In genomic region chr10:3790858-3791257, GRCh38 we compare ENCODE assay signal across 25 cellular contexts.
"Had no signal": no experiment of that assay in that cellular context is flagged by ENCODE, and none has a peak within 500 bp of the region (broad histone marks: within the 10 kb centered on the region; RNA-seq: fewer than 3 reads in every experiment).

No MANE protein-coding gene starts in this region.

- H3K36me3 Mint-ChIP-seq: type B pancreatic cell had no signal

- H3K9me3 ChIP-seq: mucosa of descending colon, neutrophil, pancreas, right lobe of liver, thyroid gland had no signal

- H3K27me3 ChIP-seq: esophagus squamous epithelium, neutrophil, pancreas, right lobe of liver, thyroid gland had no signal

- H3K27ac ChIP-seq: esophagus squamous epithelium, neutrophil, pancreas, right lobe of liver, thyroid gland had no signal

- H3K36me3 ChIP-seq: esophagus squamous epithelium, neutrophil, pancreas, right lobe of liver, thyroid gland had no signal

- H3K27ac Mint-ChIP-seq: dendritic cell treated with granulocyte-macrophage colony-stimulating factor and Interleukin-4, amounts not matched to agents 40 ng/mL and 50 ng/mL, for 4 days; memory B cell; mesothelial cell of epicardium; natural killer cell treated with Interleukin-12 subunit alpha and Interleukin-12 subunit beta and Interleukin-15 and Interleukin-18, amount 100 ng/mL, for 72 hours; stimulated activated effector memory CD8-positive, alpha-beta T cell treated with anti-CD3 and anti-CD28 coated beads, Interleukin-12 subunit alpha, Interleukin-12 subunit beta, amount 100 ng/mL, for 72 hours; type B pancreatic cell had no signal

- H3K27me3 Mint-ChIP-seq: memory B cell; naive B cell; natural killer cell treated with Interleukin-12 subunit alpha and Interleukin-12 subunit beta and Interleukin-15 and Interleukin-18, amount 100 ng/mL, for 72 hours; type B pancreatic cell had no signal

- H3K4me1 ChIP-seq: right lobe of liver had no signal

- H3K4me3 ChIP-seq: esophagus squamous epithelium, lung, mucosa of descending colon, pancreas, right lobe of liver, thyroid gland had no signal

- H3K9me3 Mint-ChIP-seq: natural killer cell treated with Interleukin-12 subunit alpha and Interleukin-12 subunit beta and Interleukin-15 and Interleukin-18, amount 100 ng/mL, for 72 hours had no signal

- ATAC-seq: left lobe of liver; mucosa of descending colon; natural killer cell treated with Interleukin-12 subunit alpha and Interleukin-12 subunit beta and Interleukin-15 and Interleukin-18, amount 100 ng/mL, for 72 hours; pancreas; right lobe of liver; stimulated activated effector memory CD8-positive, alpha-beta T cell treated with anti-CD3 and anti-CD28 coated beads, Interleukin-12 subunit alpha, Interleukin-12 subunit beta, amount 100 ng/mL, for 72 hours; stimulated activated naive CD8-positive, alpha-beta T cell treated with anti-CD3 and anti-CD28 coated beads, Interleukin-15, Interleukin-2, amounts not matched to agents 100 U/mL and 50 U/mL, for 24 hours had no signal

- H3K4me3 Mint-ChIP-seq: dendritic cell treated with granulocyte-macrophage colony-stimulating factor and Interleukin-4, amounts not matched to agents 40 ng/mL and 50 ng/mL, for 4 days; memory B cell; mesothelial cell of epicardium; naive B cell; natural killer cell treated with Interleukin-12 subunit alpha and Interleukin-12 subunit beta and Interleukin-15 and Interleukin-18, amount 100 ng/mL, for 72 hours; neural crest cell; stimulated activated effector memory CD8-positive, alpha-beta T cell treated with anti-CD3 and anti-CD28 coated beads, Interleukin-12 subunit alpha, Interleukin-12 subunit beta, amount 100 ng/mL, for 72 hours; type B pancreatic cell had no signal

- DNase-seq: central memory CD4-positive, alpha-beta T cell; effector CD8-positive, alpha-beta T cell; esophagus squamous epithelium; hypothalamus; kidney; mucosa of descending colon; naive B cell; right lobe of liver; small intestine; stimulated activated CD4-positive, alpha-beta T cell treated with anti-CD3 and anti-CD28 coated beads, Interleukin-12 subunit alpha, Interleukin-12 subunit beta, amount 100 ng/mL, for 4 hours; stimulated activated CD4-positive, alpha-beta T cell treated with anti-CD3 and anti-CD28 coated beads, Interleukin-1b, Interleukin-23, amount 100 ng/mL, for 48 hours; stimulated activated CD4-positive, alpha-beta T cell treated with anti-CD3 and anti-CD28 coated beads, Interleukin-4, amount 100 ng/mL, for 1 hour; stimulated activated naive CD8-positive, alpha-beta T cell treated with anti-CD3 and anti-CD28 coated beads, Interleukin-15, Interleukin-2, amounts not matched to agents 100 U/mL and 50 U/mL, for 24 hours; thyroid gland had no signal
